In the genomic region with DNA sequence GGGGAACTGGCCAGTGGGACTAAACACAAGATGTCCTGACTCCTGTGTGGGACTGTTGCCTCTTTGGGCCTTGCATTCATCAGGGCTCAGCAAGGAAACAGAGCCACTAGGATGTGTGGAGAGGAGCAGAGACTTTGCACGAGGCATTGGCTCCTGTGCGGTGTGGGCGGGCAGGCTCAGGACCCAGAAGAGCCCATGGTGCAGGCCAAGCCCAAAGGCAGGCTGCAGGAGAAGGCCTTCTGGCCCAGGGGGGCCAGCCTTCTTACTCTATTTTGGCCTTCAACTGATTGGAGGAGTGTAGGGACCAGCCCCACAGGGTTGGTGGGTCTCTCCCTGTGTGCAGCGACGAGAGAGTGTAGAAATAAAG, we compare ENCODE assay signal across 17 cellular contexts.
"Had no signal": no experiment of that assay in that cellular context is flagged by ENCODE, and none has a peak within 500 bp of the region (broad histone marks: within the 10 kb centered on the region; RNA-seq: fewer than 3 reads in every experiment).

No MANE protein-coding gene starts in this region.

- H3K4me1 ChIP-seq: breast epithelium, parathyroid adenoma had no signal

- H3K4me3 ChIP-seq: breast epithelium, mucosa of descending colon, thoracic aorta had no signal

- FAIRE-seq: endothelial cell of umbilical vein, kidney, urothelium cell line had no signal

- ATAC-seq: activated CD8-positive, alpha-beta memory T cell treated with anti-CD3 and anti-CD28 coated beads, Interleukin-2, amount 10 ng/mL, durations not matched to agents 7 days and 5 days; activated CD8-positive, alpha-beta T cell treated with anti-CD3 and anti-CD28 coated beads for 36 hours; activated naive CD4-positive, alpha-beta T cell treated with anti-CD3 and anti-CD28 coated beads, Interleukin-2, amount 50 U/mL, for 72 hours; mucosa of descending colon had no signal

- H3K27ac ChIP-seq: breast epithelium, parathyroid adenoma, thoracic aorta had no signal

- DNase-seq: activated CD4-positive, alpha-beta T cell treated with anti-CD3 and anti-CD28 coated beads for 48 hours; activated CD8-positive, alpha-beta T cell treated with anti-CD3 and anti-CD28 coated beads for 36 hours; central memory CD4-positive, alpha-beta T cell; hippocampal formation; immature natural killer cell; kidney; mucosa of descending colon; nephron progenitor cell; T-helper 1 cell; trophoblast cell had no signal

- H3K9me3 ChIP-seq: breast epithelium, mucosa of descending colon, thoracic aorta had no signal

- H3K36me3 ChIP-seq: breast epithelium, thoracic aorta had no signal
